ENCODE assay signal across 16 cellular contexts in the genomic region with DNA sequence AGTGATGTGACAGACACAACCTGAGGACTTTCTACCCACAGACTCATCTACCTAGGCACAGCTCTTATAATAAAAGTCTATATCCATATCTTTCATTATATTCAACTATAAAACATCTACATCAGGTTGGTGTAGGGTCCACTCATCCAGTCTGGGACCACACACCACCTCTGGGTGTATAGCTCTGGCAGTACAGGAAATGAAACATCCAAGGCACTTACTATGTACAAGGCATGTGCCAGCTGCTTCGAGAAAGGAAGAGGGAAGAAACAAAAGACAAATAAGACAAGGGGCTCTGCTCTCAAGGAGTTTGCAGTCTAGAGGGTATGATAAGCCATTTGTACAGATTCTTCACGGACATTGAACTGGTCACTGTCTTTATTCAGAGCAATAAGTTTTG. TPM values are rescaled to one million over a fixed set of nuclear protein-coding genes. Genes with fewer than 3 reads are reported as not detected.
"Had no signal": no experiment of that assay in that cellular context is flagged by ENCODE, and none has a peak within 500 bp of the region (broad histone marks: within the 10 kb centered on the region; RNA-seq: fewer than 3 reads in every experiment).

No MANE protein-coding gene starts in this region.

- H3K4me3 ChIP-seq: spleen, stomach, thoracic aorta had no signal

- H3K27ac ChIP-seq: spleen, stomach had no signal

- DNase-seq: activated B cell treated with CpG ODN at 0.5 μM for 24 hours; activated CD4-positive, alpha-beta T cell treated with anti-CD3 and anti-CD28 coated beads, Interleukin-2, amount 10 ng/mL, durations not matched to agents 7 days and 5 days; activated naive CD4-positive, alpha-beta T cell; activated naive CD8-positive, alpha-beta T cell treated with anti-CD3 and anti-CD28 coated beads, Interleukin-2, amount 10 ng/mL, durations not matched to agents 7 days and 5 days; anterior cingulate cortex; dermis blood vessel endothelial cell; erythroblast; hypothalamus; occipital lobe; spleen; stimulated activated CD4-positive, alpha-beta T cell treated with anti-CD3 and anti-CD28 coated beads, Interleukin-1b, Interleukin-23, amount 100 ng/mL, for 48 hours; stomach; T-helper 2 cell had no signal

- ATAC-seq: sciatic nerve had no signal

- H3K9me3 ChIP-seq: spleen, stomach, thoracic aorta had no signal

- H3K36me3 ChIP-seq: spleen, stomach, thoracic aorta had no signal

- H3K27me3 ChIP-seq: spleen, stomach had no signal

RNA-seq across cellular contexts. Expression of a gene that starts 18.6 kb away (rescaled TPM):
- total RNA-seq: activated CD4-positive, alpha-beta T cell treated with anti-CD3 and anti-CD28 coated beads, Interleukin-2, amount 10 ng/mL, durations not matched to agents 7 days and 5 days; activated T-helper 1 cell treated with anti-CD3 and anti-CD28 coated beads, Interleukin-12 subunit alpha, Interleukin-12 subunit beta, Interleukin-2, Interleukin-4 antibody, amounts not matched to agents 30 ng/mL and 10 ng/mL and 1 ng/mL, durations not matched to agents 14 hours and 24 hours and 36 hours had no signal
